8 cellular contexts compared by ENCODE assay signal in genomic region chr6:132813173-132813856, GRCh38. TPM values are rescaled to one million over a fixed set of nuclear protein-coding genes. Genes with fewer than 3 reads are reported as not detected.
DNase-seq lines count a peak whose midpoint lies in the region; ATAC-seq and TF ChIP-seq lines count a peak whose summit lies in the region.

No MANE protein-coding gene starts in this region.

- no peaks in the 10 kb centered on the region for H3K9me3 ChIP-seq in BE2C
- no peaks in the 10 kb centered on the region for H3K9me3 ChIP-seq in heart right ventricle

- no peaks in the 10 kb centered on the region for H3K9me3 Mint-ChIP-seq in activated naive CD8-positive, alpha-beta T cell treated with anti-CD3 and anti-CD28 coated beads, Interleukin-2, amount 10 ng/mL, durations not matched to agents 7 days and 5 days
- no peaks in the 10 kb centered on the region for H3K9me3 Mint-ChIP-seq in progenitor cell of endocrine pancreas (ENCODE audit: low read depth)

- H3K27me3 Mint-ChIP-seq in activated naive CD8-positive, alpha-beta T cell treated with anti-CD3 and anti-CD28 coated beads, Interleukin-2, amount 10 ng/mL, durations not matched to agents 7 days and 5 days: peaks cover 6% of the 10 kb centered on the region
- H3K27me3 Mint-ChIP-seq in progenitor cell of endocrine pancreas: peaks cover 11% of the 10 kb centered on the region

- POLR2A ChIA-PET in activated naive CD8-positive, alpha-beta T cell treated with anti-CD3 and anti-CD28 coated beads, Interleukin-2, amount 10 ng/mL, durations not matched to agents 7 days and 5 days (lab: Charles Lee): interaction anchor here (0.6 to 8.6 kb wide), 14 partner anchors 8 to 1157 kb away, joined by 3 to 112 read pairs (median 4); partner anchors contain the start of genes SLC18B1 and STX7

- H3K27me3 ChIP-seq in BE2C: peaks cover 31% of the 10 kb centered on the region
- H3K27me3 ChIP-seq in heart right ventricle: no peaks in the 10 kb centered on the region

- peak overlapping the region; percentile 94 for H3K4me3 ChIP-seq in BE2C (ENCODE audit: low read depth, low read length)
- H3K4me3 ChIP-seq in heart right ventricle: peak overlapping the region; percentile 68 to 95 (median 86)

- WGBS in heart right ventricle, 2 donors: 1 to 3% methylated on average over 27 of the region's 27 CpGs

- peaks cover 26% of the 10 kb centered on the region for H3K4me1 Mint-ChIP-seq in activated naive CD8-positive, alpha-beta T cell treated with anti-CD3 and anti-CD28 coated beads, Interleukin-2, amount 10 ng/mL, durations not matched to agents 7 days and 5 days
- peaks cover 31% of the 10 kb centered on the region for H3K4me1 Mint-ChIP-seq in progenitor cell of endocrine pancreas (ENCODE audit: low read depth)

- peak overlapping the region; percentile 90 for H3K4me3 Mint-ChIP-seq in activated naive CD8-positive, alpha-beta T cell treated with anti-CD3 and anti-CD28 coated beads, Interleukin-2, amount 10 ng/mL, durations not matched to agents 7 days and 5 days
- H3K4me3 Mint-ChIP-seq in progenitor cell of endocrine pancreas (ENCODE audit: low read depth): peak overlapping the region; percentile 99

- ATAC-seq in GM18909 (IDR thresholded peaks at IDR 0.05; ENCODE audit: poor library complexity, unreplicated experiment) (peak; percentile 32), HG03342 (IDR thresholded peaks at IDR 0.05; ENCODE audit: unreplicated experiment) (peak; percentile 35), heart right ventricle (peak in 7 of 8 donors; percentile 4 to 36 (median 16))
- ATAC-seq in activated naive CD8-positive, alpha-beta T cell treated with anti-CD3 and anti-CD28 coated beads, Interleukin-2, amount 10 ng/mL, durations not matched to agents 7 days and 5 days (ENCODE audit: low read depth): peak; percentile 11

- intact Hi-C loops in heart right ventricle (cut with DNase I): loop anchor here in 1 of 10 donors (5.0 kb wide), 1 partner anchor 301 kb away; the partner anchor contains the start of gene STX7

- DNase-seq in BE2C (no peak), heart right ventricle (peak; percentile 25 to 32), progenitor cell of endocrine pancreas (ENCODE audit: low spot score, unreplicated experiment) (peak; percentile 14), NCI-H187 treated with DMSO at 0.1 percent for 48 hours (lab: John Stamatoyannopoulos, UW) (no peak)
- peak; percentile 56 for DNase-seq in activated naive CD8-positive, alpha-beta T cell treated with anti-CD3 and anti-CD28 coated beads, Interleukin-2, amount 10 ng/mL, durations not matched to agents 7 days and 5 days

- peak overlapping the region; percentile 65 to 95 (median 88) for H3K27ac ChIP-seq in heart right ventricle

- H3K27ac Mint-ChIP-seq in activated naive CD8-positive, alpha-beta T cell treated with anti-CD3 and anti-CD28 coated beads, Interleukin-2, amount 10 ng/mL, durations not matched to agents 7 days and 5 days: peak overlapping the region; percentile 98
- H3K27ac Mint-ChIP-seq in progenitor cell of endocrine pancreas: peak overlapping the region; percentile 97

- H3K36me3 ChIP-seq in BE2C (peaks cover 38% of the 10 kb centered on the region), heart right ventricle (peaks cover 0 to 32% (median 23%) of the 10 kb centered on the region in 9 donors)

- H3K36me3 Mint-ChIP-seq in activated naive CD8-positive, alpha-beta T cell treated with anti-CD3 and anti-CD28 coated beads, Interleukin-2, amount 10 ng/mL, durations not matched to agents 7 days and 5 days: peaks cover 32% of the 10 kb centered on the region
- peaks cover 24% of the 10 kb centered on the region for H3K36me3 Mint-ChIP-seq in progenitor cell of endocrine pancreas (ENCODE audit: insufficient read depth)

- TF ChIP-seq CTCF in BE2C (IDR thresholded peaks at IDR 0.05; ENCODE audit: low read depth, low read length) (no peak), heart right ventricle (IDR thresholded peaks at IDR 0.05) (peak in 1 of 9 donors; percentile 3), progenitor cell of endocrine pancreas (IDR thresholded peaks at IDR 0.05; ENCODE audit: unreplicated experiment) (no peak)

- H3K4me1 ChIP-seq in BE2C: no peaks in the 10 kb centered on the region
- peaks cover 3 to 54% (median 25%) of the 10 kb centered on the region in 9 donors for H3K4me1 ChIP-seq in heart right ventricle

TF ChIP-seq in PFSK-1, 5 proteins besides CTCF, POLR2A, EP300 and RAD21:
- TF ChIP-seq SIN3A (IDR thresholded peaks at IDR 0.05; ENCODE audit: borderline replicate concordance, insufficient read depth, low read length) (no peak), REST (IDR thresholded peaks at IDR 0.05; ENCODE audit: insufficient read depth in 1 of 2, low read depth in 2 of 2, low read length in 2 of 2) (no peak), POLR2AphosphoS5 (IDR thresholded peaks at IDR 0.05; ENCODE audit: low read depth, low read length) (0 out of 2 replicates have a peak, but pooled peaks have one; percentile 24), TAF1 (IDR thresholded peaks at IDR 0.05; ENCODE audit: borderline replicate concordance, insufficient read depth, low read length) (0 out of 2 replicates have a peak, but pooled peaks have one; percentile 7)

RNA-seq across cellular contexts. Expression of gene RPS12, which starts 1.1 kb away (rescaled TPM):
- 1,095 TPM for polyA plus RNA-seq in BE2C (2012; ENCODE audit: insufficient read depth, insufficient read length, low read depth)
- 5,216 TPM for polyA plus RNA-seq in PFSK-1 (2012; ENCODE audit: insufficient read length, low read depth)
- total RNA-seq in activated naive CD8-positive, alpha-beta T cell treated with anti-CD3 and anti-CD28 coated beads, Interleukin-2, amount 10 ng/mL, durations not matched to agents 7 days and 5 days: 1,000 to 10,000 TPM; 1,453 to 1,569 TPM
- total RNA-seq in heart right ventricle (100 to 1,000 TPM; 403 to 686 (median 439) TPM), progenitor cell of endocrine pancreas (986 and 1,038 TPM in 2 replicates)
- polyA plus RNA-seq in heart right ventricle: 1,000 to 10,000 TPM in 1 of 2 donors, 100 to 1,000 TPM in 1; 335 to 2,223 TPM

RNA-seq across cellular contexts. Expression of gene SLC18B1, which starts 14.9 kb away (rescaled TPM):
- polyA plus RNA-seq in BE2C (2012; ENCODE audit: insufficient read depth, insufficient read length, low read depth): 1.3 TPM
- 0.77 TPM for polyA plus RNA-seq in PFSK-1 (2012; ENCODE audit: insufficient read length, low read depth)
- 1 to 10 TPM; 8.3 to 8.8 TPM for total RNA-seq in activated naive CD8-positive, alpha-beta T cell treated with anti-CD3 and anti-CD28 coated beads, Interleukin-2, amount 10 ng/mL, durations not matched to agents 7 days and 5 days
- 1 to 10 TPM; 1.7 to 5.5 (median 2.4) TPM for total RNA-seq in heart right ventricle
- polyA plus RNA-seq in heart right ventricle: 1 to 10 TPM; 2.3 to 8.3 TPM
- 19.1 and 19.5 TPM in 2 replicates for total RNA-seq in progenitor cell of endocrine pancreas

RNA-seq across cellular contexts. Expression of gene VNN2, which starts 55.6 kb away (rescaled TPM):
- polyA plus RNA-seq in BE2C (2012; ENCODE audit: insufficient read depth, insufficient read length, low read depth): not detected
- not detected for polyA plus RNA-seq in PFSK-1 (2012; ENCODE audit: insufficient read length, low read depth)
- total RNA-seq in activated naive CD8-positive, alpha-beta T cell treated with anti-CD3 and anti-CD28 coated beads, Interleukin-2, amount 10 ng/mL, durations not matched to agents 7 days and 5 days: 10 to 100 TPM; 30.4 to 31.5 TPM
- 1 to 10 TPM in 8 of 10 donors, under 1 TPM in 2; 0.83 to 4.2 (median 2.0) TPM for total RNA-seq in heart right ventricle
- polyA plus RNA-seq in heart right ventricle: under 1 TPM; 0.23 to 0.95 TPM
- not detected in 2 replicates for total RNA-seq in progenitor cell of endocrine pancreas

Comparison
In these comparisons a context has a peak if more than half of its experiments do, and no peak if none do; other contexts are left out.
1. DNase-seq: peak in activated naive CD8-positive, alpha-beta T cell treated with anti-CD3 and anti-CD28 coated beads, Interleukin-2, amount 10 ng/mL, durations not matched to agents 7 days and 5 days (single experiment), heart right ventricle (2 of 2) and progenitor cell of endocrine pancreas (single experiment); none in BE2C (single experiment) and NCI-H187 treated with DMSO at 0.1 percent for 48 hours (single experiment).
2. RNA of gene VNN2, which starts 55.6 kb away (total RNA-seq): 30.4 to 31.5 TPM in activated naive CD8-positive, alpha-beta T cell treated with anti-CD3 and anti-CD28 coated beads, Interleukin-2, amount 10 ng/mL, durations not matched to agents 7 days and 5 days; 0.83 to 4.2 TPM in heart right ventricle and not detected in progenitor cell of endocrine pancreas; every median in the first group is over 4 times any median in the second.
3. Peak in every context shown above with its lines, with median percentiles within 50 percentile points of each other: ATAC-seq.